In the genomic region with DNA sequence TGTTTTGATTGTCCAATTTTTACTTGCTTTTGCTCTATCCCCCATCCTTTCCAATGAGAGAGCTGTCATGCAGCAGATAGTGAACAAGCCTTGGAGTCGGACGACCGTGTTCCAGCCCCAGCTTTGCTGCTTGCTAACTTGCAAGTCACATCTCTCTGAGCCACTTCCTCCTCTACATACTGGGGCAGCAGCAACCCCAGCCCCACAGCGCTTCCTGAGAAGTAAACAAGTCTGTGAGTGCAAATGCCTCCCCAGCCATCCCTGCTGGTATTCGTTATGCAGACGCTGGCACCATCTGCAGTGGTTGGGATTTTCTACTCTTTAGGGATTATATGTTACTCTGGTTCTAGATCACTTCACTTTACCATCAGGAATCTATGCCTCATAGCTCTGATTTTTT, we compare ENCODE assay signal across 9 cellular contexts. TPM values are rescaled to one million over a fixed set of nuclear protein-coding genes. Genes with fewer than 3 reads are reported as not detected.
DNase-seq lines count a peak whose midpoint lies in the region; TF ChIP-seq lines count a peak whose summit lies in the region.
"Had no signal": no experiment of that assay in that cellular context is flagged by ENCODE, and none has a peak within 500 bp of the region (broad histone marks: within the 10 kb centered on the region; RNA-seq: fewer than 3 reads in every experiment).

No MANE protein-coding gene starts in this region.

- intact Hi-C loops in esophagus muscularis mucosa (cut with DNase I) = loop anchor here (10.0 kb wide), 1 partner anchor 259 kb away; no protein-coding TSS in a partner anchor

- H3K36me3 ChIP-seq in hepatocyte (replicated peaks; ENCODE audit: insufficient read depth, low read depth) (no peaks in the 10 kb centered on the region), esophagus muscularis mucosa (peaks cover 64 to 99% (median 78%) of the 10 kb centered on the region in 4 donors)

- H3K79me2 ChIP-seq in hepatocyte = no peaks in the 10 kb centered on the region

- no peaks in the 10 kb centered on the region for H3K9me2 ChIP-seq in hepatocyte (replicated peaks; ENCODE audit: insufficient read depth)

- H3K4me3 ChIP-seq in hepatocyte (no peak overlapping the region), esophagus muscularis mucosa (no peak overlapping the region)
- H3K4me3 ChIP-seq: dorsolateral prefrontal cortex had no signal

- H2AFZ ChIP-seq in hepatocyte = no peak overlapping the region

- H3K4me1 ChIP-seq in hepatocyte (ENCODE audit: insufficient read depth) (no peaks in the 10 kb centered on the region), esophagus muscularis mucosa (peaks cover 4 to 19% (median 10%) of the 10 kb centered on the region in 4 donors)

- H3K9me3 ChIP-seq in hepatocyte (ENCODE audit: low read depth) = no peaks in the 10 kb centered on the region
- H3K9me3 ChIP-seq in esophagus muscularis mucosa = no peaks in the 10 kb centered on the region

- H4K20me1 ChIP-seq in hepatocyte (ENCODE audit: insufficient read depth, poor library complexity, severe bottlenecking) = no peaks in the 10 kb centered on the region

- CTCF ChIA-PET in RWPE1 (lab: Yijun Ruan, JAX) = no interaction called here

- TF ChIP-seq POLR2A in esophagus muscularis mucosa (IDR thresholded peaks at IDR 0.05; ENCODE audit: low read depth) = no peak

- TF ChIP-seq CTCF in hepatocyte (IDR thresholded peaks at IDR 0.05; ENCODE audit: poor library complexity) (no peak), esophagus muscularis mucosa (IDR thresholded peaks at IDR 0.05) (no peak), RWPE1 (conservative IDR thresholded peaks at IDR 0.05; ENCODE audit: low read depth) (no peak)

- 71% methylated on average over 6 of the region's 6 CpGs for WGBS in hepatocyte (ENCODE audit: low lambda C conversion rate, missing lambda C conversion rate)
- 60% methylated on average over 6 of the region's 6 CpGs for WGBS in esophagus muscularis mucosa

- TF ChIP-seq EP300 in esophagus muscularis mucosa (IDR thresholded peaks at IDR 0.05) = no peak

- POLR2A ChIA-PET in RWPE1 (lab: Yijun Ruan, JAX; ENCODE audit: low non-redundant PET) = no interaction called here

- H3K4me2 ChIP-seq in hepatocyte = no peak overlapping the region

- no peaks in the 10 kb centered on the region for H3K27me3 ChIP-seq in hepatocyte
- no peaks in the 10 kb centered on the region for H3K27me3 ChIP-seq in esophagus muscularis mucosa
- H3K27me3 ChIP-seq: dorsolateral prefrontal cortex had no signal

- DNase-seq in KG1 (lab: John Stamatoyannopoulos, UW) = peak; percentile 86
- DNase-seq in activated CD4-positive, alpha-beta T cell treated with anti-CD3 and anti-CD28 coated beads for 24 hours (ENCODE audit: low read depth in 2 of 2) = peak; percentile 24 to 31
- DNase-seq in effector CD8-positive, alpha-beta T cell (lab: John Stamatoyannopoulos, UW) = peak; percentile 35
- DNase-seq in stimulated activated CD4-positive, alpha-beta T cell treated with anti-CD3 and anti-CD28 coated beads, Interleukin-12 subunit alpha, Interleukin-12 subunit beta, amount 100 ng/mL, for 4 hours = peak; percentile 43
- no peak for DNase-seq in hepatocyte (ENCODE audit: low spot score)
- no peak for DNase-seq in NCI-H446 (lab: John Stamatoyannopoulos, UW)
- no peak for DNase-seq in esophagus muscularis mucosa (ENCODE audit: extremely low spot score)
- no peak for DNase-seq in RWPE1 (ENCODE audit: low spot score)

- H3K27ac ChIP-seq in hepatocyte (no peak overlapping the region), esophagus muscularis mucosa (replicated peaks in 1 of 4) (no peak overlapping the region), RWPE1 (no peak overlapping the region)

RNA-seq across cellular contexts. Expression of gene TPBGL, which starts 35.0 kb away (rescaled TPM):
- total RNA-seq in hepatocyte (0.16 TPM in 1 of 2 replicates, not detected in the other), esophagus muscularis mucosa (under 1 TPM in 3 of 4 donors, not detected in 1; 0.26 to 0.40 (median 0.33) TPM)
- 0.12 and 0.64 TPM in 2 replicates for polyA plus RNA-seq in hepatocyte

Comparison
In these comparisons a context has a peak if more than half of its experiments do, and no peak if none do; other contexts are left out.
1. DNase-seq: peak in KG1 (single experiment), activated CD4-positive, alpha-beta T cell treated with anti-CD3 and anti-CD28 coated beads for 24 hours (2 of 2), effector CD8-positive, alpha-beta T cell (single experiment) and stimulated activated CD4-positive, alpha-beta T cell treated with anti-CD3 and anti-CD28 coated beads, Interleukin-12 subunit alpha, Interleukin-12 subunit beta, amount 100 ng/mL, for 4 hours (single experiment); none in hepatocyte (single experiment), NCI-H446 (0 of 2), esophagus muscularis mucosa (single experiment) and RWPE1 (single experiment).